1 cellular context compared by ENCODE assay signal in the genomic region with DNA sequence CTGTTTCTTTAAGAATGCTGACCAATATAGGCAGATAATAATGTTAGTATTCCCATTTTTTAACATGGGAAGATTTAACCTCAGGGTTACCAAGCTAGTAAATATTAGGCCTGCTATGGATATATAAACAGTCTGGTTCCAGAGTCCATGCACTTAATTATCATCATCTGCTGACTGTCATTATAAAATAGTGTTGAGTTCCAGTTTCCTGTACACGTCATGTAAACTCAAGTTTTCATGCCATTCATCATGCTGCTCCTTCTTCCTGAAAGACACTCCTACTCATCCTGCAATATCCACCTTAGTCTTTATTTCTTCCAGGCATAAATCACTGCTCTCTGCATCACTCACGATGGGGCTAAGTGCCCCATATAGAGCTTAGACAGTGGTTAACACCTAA.
TF ChIP-seq lines count a peak whose summit lies in the region.

No MANE protein-coding gene starts in this region.

TF ChIP-seq in IMR-90, 13 proteins besides CTCF, POLR2A, EP300 and RAD21 (continued from another document):
- TF ChIP-seq ELK1 (IDR thresholded peaks at IDR 0.05; ENCODE audit: borderline replicate concordance, low read depth, low read length) (no peak), MAZ (IDR thresholded peaks at IDR 0.05; ENCODE audit: borderline replicate concordance, low read depth, low read length) (no peak)
